In genomic region chr1:27605796-27606707, GRCh38 we compare ENCODE assay signal across 8 cellular contexts. TPM values are rescaled to one million over a fixed set of nuclear protein-coding genes. Genes with fewer than 3 reads are reported as not detected.
DNase-seq lines count a peak whose midpoint lies in the region; ATAC-seq, FAIRE-seq and TF ChIP-seq lines count a peak whose summit lies in the region.

No MANE protein-coding gene starts in this region.

- no peaks in the 10 kb centered on the region for H3K27me3 Mint-ChIP-seq in Calu3 (ENCODE audit: unreplicated experiment)

- peaks cover 0 to 47% (median 5%) of the 10 kb centered on the region in 3 donors for H3K4me1 ChIP-seq in gastroesophageal sphincter

- WGBS in gastroesophageal sphincter (ENCODE audit: low coverage in 1 of 2), 2 donors = 11 to 12% methylated on average over 5 of the region's 11 CpGs

- DNase-seq in Calu3 (peak; percentile 53), HuH-7.5 (ENCODE audit: low spot score) (peak; percentile 47), RCC 7860 (ENCODE audit: low spot score) (peak; percentile 43), retina (peak; percentile 81)
- peak; percentile 42 for DNase-seq in activated T-helper 9 cell treated with anti-CD3 and anti-CD28 coated beads, Interleukin-2, amount 50 U/mL, for 16 hours (ENCODE audit: low read depth)

- BruUV-seq in Calu3 (replicated peaks; lab: Mats Ljungman, UMichigan) = no TSS peak

- H3K9me3 ChIP-seq in gastroesophageal sphincter = no peaks in the 10 kb centered on the region

- no peak overlapping the region for H3K4me3 Mint-ChIP-seq in Calu3 (ENCODE audit: low read depth, unreplicated experiment)

- TF ChIP-seq EP300 in gastroesophageal sphincter (IDR thresholded peaks at IDR 0.05) = no peak

- peaks cover 31% of the 10 kb centered on the region for H3K36me3 Mint-ChIP-seq in Calu3 (ENCODE audit: insufficient read depth, unreplicated experiment)

- H3K36me3 ChIP-seq in gastroesophageal sphincter = no peaks in the 10 kb centered on the region

- intact Hi-C loops in Calu3 (cut with micrococcal nuclease; ENCODE audit: unreplicated experiment) = loop anchor here (1.0 to 5.0 kb wide), 4 partner anchors 49 to 204 kb away; no protein-coding TSS in a partner anchor

- H3K27ac ChIP-seq in gastroesophageal sphincter = peak overlapping the region in 1 of 4 donors; percentile 11

- no peak for FAIRE-seq in RCC 7860 (lab: Jason Lieb, UNC)

- CTCF ChIA-PET in Calu3 (lab: Charles Lee) = interaction anchor here (0.6 to 4.0 kb wide), 7 partner anchors 44 to 724 kb away, joined by 3 to 57 read pairs (median 4); no protein-coding TSS in a partner anchor

- H3K4me3 ChIP-seq in gastroesophageal sphincter = no peak overlapping the region

- peaks cover 25% of the 10 kb centered on the region for H3K4me1 Mint-ChIP-seq in Calu3 (ENCODE audit: low read depth, unreplicated experiment)

- peak in 1 of 2 donors; percentile 3 for TF ChIP-seq POLR2A in gastroesophageal sphincter (IDR thresholded peaks at IDR 0.05)

- H3K9me3 Mint-ChIP-seq in Calu3 (ENCODE audit: low read depth, unreplicated experiment) = no peaks in the 10 kb centered on the region

- H3K27me3 ChIP-seq in gastroesophageal sphincter = no peaks in the 10 kb centered on the region

- TF ChIP-seq CTCF in Calu3 (IDR thresholded peaks at IDR 0.05; ENCODE audit: unreplicated experiment) (peak; percentile 88), gastroesophageal sphincter (IDR thresholded peaks at IDR 0.05) (peak in 3 of 4 experiments; percentile 83 to 92 (median 88))

- no peak for ATAC-seq in gastroesophageal sphincter
- no peak for ATAC-seq in GM19397 (IDR thresholded peaks at IDR 0.05; ENCODE audit: unreplicated experiment)
- ATAC-seq in GM19351 (IDR thresholded peaks at IDR 0.05; ENCODE audit: unreplicated experiment) = no peak

- H3K27ac Mint-ChIP-seq in Calu3 (ENCODE audit: unreplicated experiment) = no peak overlapping the region

RNA-seq across cellular contexts. Expression of gene AHDC1, which starts 2.1 kb away (rescaled TPM):
- 20.8 and 21.5 TPM in 2 replicates for total RNA-seq in Calu3 (2022)
- 10 to 100 TPM; 18.2 to 50.3 (median 27.7) TPM for total RNA-seq in gastroesophageal sphincter

RNA-seq across cellular contexts. Expression of gene FGR, which starts 28.9 kb away (rescaled TPM):
- total RNA-seq in Calu3 (2022) = not detected in 2 replicates
- 10 to 100 TPM in 3 of 4 donors, 1 to 10 TPM in 1; 9.2 to 17.8 (median 10.1) TPM for total RNA-seq in gastroesophageal sphincter

Comparison
In these comparisons a context has a peak if more than half of its experiments do, and no peak if none do; other contexts are left out.
1. RNA of gene FGR, which starts 28.9 kb away (total RNA-seq): 9.2 to 17.8 TPM in gastroesophageal sphincter; not detected in Calu3; every median in the first group is over 10 times any median in the second.
2. Peak in every context shown above with its lines, with median percentiles within 50 percentile points of each other: DNase-seq.